8 cellular contexts compared by ENCODE assay signal in genomic region chr2:74653589-74653984, GRCh38. TPM values are rescaled to one million over a fixed set of nuclear protein-coding genes. Genes with fewer than 3 reads are reported as not detected.
DNase-seq lines count a peak whose midpoint lies in the region; ATAC-seq and TF ChIP-seq lines count a peak whose summit lies in the region.

No MANE protein-coding gene starts in this region.

- intact Hi-C loops in dorsolateral prefrontal cortex (cut with DNase I), result no loop called here
- intact Hi-C loops in head of caudate nucleus (cut with DNase I), result no loop called here

- peaks cover 16 to 22% (median 17%) of the 10 kb centered on the region in 5 donors for H3K27me3 Mint-ChIP-seq in naive thymus-derived CD8-positive, alpha-beta T cell

- peak overlapping the region; percentile 60 to 96 (median 90) for H3K27ac Mint-ChIP-seq in naive thymus-derived CD8-positive, alpha-beta T cell

- H3K4me3 Mint-ChIP-seq in naive thymus-derived CD8-positive, alpha-beta T cell, result peak overlapping the region; percentile 73 to 98 (median 93)

- TF ChIP-seq CTCF in BE2C (IDR thresholded peaks at IDR 0.05; ENCODE audit: low read depth, low read length), result no peak
- TF ChIP-seq CTCF in dorsolateral prefrontal cortex (IDR thresholded peaks at IDR 0.05 in 54 of 56, conservative IDR thresholded peaks at IDR 0.05 in 2 of 56; ENCODE audit: low read depth in 1 of 56, partially characterized antibody in 56 of 56), result no peak

- H3K36me3 Mint-ChIP-seq in naive thymus-derived CD8-positive, alpha-beta T cell, result peaks cover 4 to 8% (median 8%) of the 10 kb centered on the region in 3 donors

- H3K27ac ChIP-seq in HUES48 (ENCODE audit: low read depth, low read length) (no peak overlapping the region), dorsolateral prefrontal cortex (peak overlapping the region in 8 of 59 donors; percentile 38 to 82 (median 60))

- no peaks in the 10 kb centered on the region for H3K9me3 Mint-ChIP-seq in naive thymus-derived CD8-positive, alpha-beta T cell

- H3K9me3 ChIP-seq in BE2C (no peaks in the 10 kb centered on the region), HUES48 (ENCODE audit: control insufficient read depth, insufficient read depth, low read length) (no peaks in the 10 kb centered on the region)

- H3K4me1 Mint-ChIP-seq in naive thymus-derived CD8-positive, alpha-beta T cell, result peaks cover 13 to 27% (median 17%) of the 10 kb centered on the region in 4 donors

- POLR2A ChIA-PET in naive thymus-derived CD8-positive, alpha-beta T cell (lab: Charles Lee), result interaction anchor here (0.6 to 1.5 kb wide), 5 partner anchors 8 to 199 kb away, joined by 3 to 4 read pairs (median 3); partner anchors contain the start of gene INO80B

- no peak overlapping the region for H3K9ac ChIP-seq in HUES48 (ENCODE audit: low read depth, low read length)

- H3K27me3 ChIP-seq in BE2C (peaks cover 8% of the 10 kb centered on the region), HUES48 (ENCODE audit: control insufficient read depth, insufficient read depth, low read length) (peaks cover 32% of the 10 kb centered on the region), dorsolateral prefrontal cortex (peaks cover 0 to 10% (median 2%) of the 10 kb centered on the region in 45 donors)

- H3K4me3 ChIP-seq in BE2C (ENCODE audit: low read depth, low read length) (peak overlapping the region; percentile 58), HUES48 (ENCODE audit: low read depth, low read length) (peak overlapping the region; percentile 80), dorsolateral prefrontal cortex (peak overlapping the region; percentile 59 to 95 (median 84))

- ATAC-seq in GM19467 (IDR thresholded peaks at IDR 0.05; ENCODE audit: unreplicated experiment), result peak; percentile 14
- ATAC-seq in naive thymus-derived CD8-positive, alpha-beta T cell, result peak; percentile 42 to 59

- H3K36me3 ChIP-seq in BE2C (no peaks in the 10 kb centered on the region), HUES48 (ENCODE audit: control insufficient read depth, insufficient read depth, low read length) (no peaks in the 10 kb centered on the region)

- DNase-seq in BE2C, result no peak
- no peak for DNase-seq in dorsolateral prefrontal cortex
- DNase-seq in naive thymus-derived CD8-positive, alpha-beta T cell, result no peak
- no peak for DNase-seq in C1 segment of cervical spinal cord (lab: John Stamatoyannopoulos, UW)
- no peak for DNase-seq in head of caudate nucleus
- DNase-seq in globus pallidus (ENCODE audit: low spot score), result no peak

- no peaks in the 10 kb centered on the region for H3K4me1 ChIP-seq in BE2C
- 0 out of 2 replicates have a peak, but pooled peaks cover under 1% of the 10 kb centered on the region for H3K4me1 ChIP-seq in HUES48 (ENCODE audit: control insufficient read depth, insufficient read depth, low read length)

RNA-seq across cellular contexts. Expression of gene SEMA4F, which starts 0.5 kb away (rescaled TPM):
- 2.3 TPM for polyA plus RNA-seq in BE2C (2012; ENCODE audit: insufficient read depth, insufficient read length, low read depth)
- 10 to 100 TPM; 17.4 to 54.5 (median 34.8) TPM for total RNA-seq in dorsolateral prefrontal cortex
- total RNA-seq in naive thymus-derived CD8-positive, alpha-beta T cell, result 10 to 100 TPM; 16.5 to 18.9 TPM
- 1 to 10 TPM; 5.6 to 8.3 (median 7.5) TPM for polyA plus RNA-seq in naive thymus-derived CD8-positive, alpha-beta T cell

RNA-seq across cellular contexts. Expression of gene M1AP, which starts 5.5 kb away (rescaled TPM):
- polyA plus RNA-seq in BE2C (2012; ENCODE audit: insufficient read depth, insufficient read length, low read depth), result not detected
- total RNA-seq in dorsolateral prefrontal cortex, result 1 to 10 TPM in 115 of 120 experiments, under 1 TPM in 5; 0.61 to 5.8 (median 2.8) TPM
- not detected for total RNA-seq in naive thymus-derived CD8-positive, alpha-beta T cell
- under 1 TPM in 1 of 3 donors, not detected in 2; 0.10 TPM for polyA plus RNA-seq in naive thymus-derived CD8-positive, alpha-beta T cell
